ENCODE assay signal across 11 cellular contexts in the genomic region with DNA sequence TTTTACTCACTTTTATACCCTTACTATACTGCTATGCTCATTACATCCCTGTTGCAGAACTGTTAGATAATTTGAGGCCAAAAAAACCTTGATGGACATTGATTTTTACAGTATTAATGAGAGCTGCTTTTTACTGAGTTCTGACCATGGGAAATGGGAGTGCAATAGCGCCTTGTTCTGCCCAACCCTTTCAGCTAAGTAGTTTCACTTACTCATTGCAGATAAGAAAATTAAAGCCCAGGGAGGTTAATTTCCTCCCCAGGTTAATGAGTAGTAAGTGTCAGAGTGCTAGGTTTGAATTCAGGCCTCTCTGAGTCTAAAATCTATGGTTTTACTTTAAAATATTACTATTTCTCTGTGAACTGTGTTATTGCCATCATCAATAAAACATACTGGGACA.
DNase-seq lines count a peak whose midpoint lies in the region; ATAC-seq, FAIRE-seq and TF ChIP-seq lines count a peak whose summit lies in the region.
"Had no signal": no experiment of that assay in that cellular context is flagged by ENCODE, and none has a peak within 500 bp of the region (broad histone marks: within the 10 kb centered on the region; RNA-seq: fewer than 3 reads in every experiment).

No MANE protein-coding gene starts in this region.

- intact Hi-C loops in colonic mucosa (cut with DNase I) = loop anchor here (5.0 kb wide), 2 partner anchors 118 to 228 kb away; partner anchors contain the start of gene MBNL2

- WGBS in small intestine, 3 donors = 10 to 54% (median 28%) methylated on average over 1 of the region's 1 CpG

- H3K36me3 ChIP-seq in colonic mucosa = no peaks in the 10 kb centered on the region
- H3K36me3 ChIP-seq in small intestine (ENCODE audit: control insufficient read depth in 2 of 2, insufficient read depth in 2 of 2, low read length in 2 of 2) = no peaks in the 10 kb centered on the region

- no peaks in the 10 kb centered on the region for H3K9me3 ChIP-seq in colonic mucosa
- H3K9me3 ChIP-seq in small intestine (ENCODE audit: control insufficient read depth, low read depth) = no peaks in the 10 kb centered on the region

- H3K27ac ChIP-seq in colonic mucosa = peak overlapping the region; percentile 18
- H3K27ac ChIP-seq in small intestine (ENCODE audit: low read depth in 1 of 2, low read length in 1 of 2) = peak overlapping the region; percentile 84 to 91

- DNase-seq in colonic mucosa (no peak), small intestine (peak; percentile 88), dermis blood vessel endothelial cell (no peak), DMS153 treated with DMSO at 0.1 percent for 48 hours (lab: John Stamatoyannopoulos, UW; ENCODE audit: unreplicated experiment) (no peak), EL (no peak)
- DNase-seq: activated CD4-positive, alpha-beta T cell treated with anti-CD3 and anti-CD28 coated beads for 4 hours; activated effector memory CD4-positive, alpha-beta T cell treated with anti-CD3 and anti-CD28 coated beads, Interleukin-2, amount 50 U/mL, for 16 hours; central memory CD4-positive, alpha-beta T cell had no signal

- H3K27me3 ChIP-seq in colonic mucosa (no peaks in the 10 kb centered on the region), small intestine (ENCODE audit: control insufficient read depth in 2 of 2, insufficient read depth in 2 of 2, low read length in 2 of 2) (no peaks in the 10 kb centered on the region)

- FAIRE-seq in small intestine (lab: Jason Lieb, UNC) = no peak

- H3K4me3 ChIP-seq in colonic mucosa (no peak overlapping the region), small intestine (ENCODE audit: low read depth in 1 of 2, low read length in 2 of 2) (no peak overlapping the region)

- no peaks in the 10 kb centered on the region for H3K4me1 ChIP-seq in colonic mucosa
- peaks cover 7 to 8% of the 10 kb centered on the region in 2 donors for H3K4me1 ChIP-seq in small intestine (ENCODE audit: control insufficient read depth in 2 of 2, insufficient read depth in 1 of 2, low read depth in 1 of 2, low read length in 1 of 2)

- H3K9ac ChIP-seq in colonic mucosa (ENCODE audit: low read depth in 2 of 2, low read length in 2 of 2) = no peak overlapping the region

- no peak for TF ChIP-seq CTCF in colonic mucosa (IDR thresholded peaks at IDR 0.05)

- ATAC-seq in GM19043 (IDR thresholded peaks at IDR 0.05; ENCODE audit: low read depth, unreplicated experiment) = peak; percentile 37
- peak; percentile 50 for ATAC-seq in HG03095 (IDR thresholded peaks at IDR 0.05; ENCODE audit: unreplicated experiment)
- no peak for ATAC-seq in GM21526 (IDR thresholded peaks at IDR 0.05; ENCODE audit: low FRiP score, unreplicated experiment)
